Comparison of ENCODE assay signal across 5 cellular contexts in the genomic region with DNA sequence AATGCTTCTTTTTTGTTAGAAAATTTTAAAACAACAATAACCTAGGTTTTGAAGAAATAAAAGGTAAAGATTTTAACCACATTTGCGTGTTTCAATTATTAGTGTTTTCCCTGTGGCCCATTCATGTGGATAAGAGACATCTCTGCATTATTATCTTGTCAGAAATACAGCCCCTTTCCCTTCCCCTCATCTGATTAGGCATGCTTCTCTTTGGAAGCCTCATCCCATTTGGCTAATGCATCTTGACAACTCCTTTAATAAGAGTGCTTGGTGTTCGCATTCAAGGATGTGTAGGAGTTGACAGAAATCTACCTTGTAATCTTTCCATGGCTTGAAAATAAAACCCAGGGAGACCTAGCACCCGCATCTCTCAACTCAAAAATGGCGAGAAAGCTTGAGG.
"Had no signal": no experiment of that assay in that cellular context is flagged by ENCODE, and none has a peak within 500 bp of the region (broad histone marks: within the 10 kb centered on the region; RNA-seq: fewer than 3 reads in every experiment).

No MANE protein-coding gene starts in this region.

- DNase-seq: H9, HCEC 1CT, IMR-90 had no signal

- H3K4me3 ChIP-seq: GM23338, K562 had no signal

- H3K9me3 Mint-ChIP-seq: GM23338, H9 had no signal

- ATAC-seq: GM23338, K562 had no signal

- H2AFZ ChIP-seq: GM23338 had no signal

- H3K4me2 ChIP-seq: GM23338 had no signal

- H3K27ac Mint-ChIP-seq: GM23338, H9 had no signal

- H3K4me3 Mint-ChIP-seq: GM23338, H9 had no signal
